ENCODE assay signal across 8 cellular contexts in the genomic region with DNA sequence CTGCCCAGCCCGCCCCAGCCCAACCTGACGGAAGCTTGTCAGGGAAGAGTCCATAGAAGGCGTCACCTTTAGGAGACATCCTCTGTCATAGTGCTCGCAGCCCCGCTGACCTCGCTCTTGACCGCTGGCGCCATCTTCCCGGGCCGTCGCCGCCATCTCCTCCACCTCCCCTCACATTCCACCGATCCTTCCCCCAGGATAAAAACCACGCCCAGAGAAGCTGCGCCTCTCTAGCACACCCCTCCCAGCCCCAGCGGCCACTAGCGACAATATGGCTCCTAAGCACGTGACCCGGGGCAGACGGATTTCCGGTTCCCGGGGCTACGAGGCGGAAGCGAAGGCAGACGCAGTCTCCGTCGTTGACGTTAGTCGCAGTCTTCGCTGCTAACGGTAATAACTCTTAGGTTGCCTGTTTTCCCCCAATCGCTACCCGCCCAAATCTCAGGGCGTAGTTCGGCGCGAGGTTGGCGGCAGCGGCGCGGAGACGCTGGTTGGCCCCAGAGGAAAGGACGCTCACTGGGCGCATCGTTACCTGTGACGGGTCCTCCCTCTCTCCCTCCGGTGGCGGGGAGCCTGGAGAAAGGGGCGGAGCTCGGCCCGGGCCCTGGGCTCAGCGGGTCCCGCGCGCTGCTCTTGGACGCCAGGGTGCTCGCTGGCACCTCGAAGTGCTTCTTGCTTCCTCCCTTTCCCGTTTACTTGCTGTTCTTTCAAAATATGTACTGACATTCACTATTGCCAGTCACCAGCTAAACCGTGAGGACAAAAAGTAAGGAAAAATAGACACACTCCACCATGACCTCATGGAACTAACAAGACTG. TPM values are rescaled to one million over a fixed set of nuclear protein-coding genes. Genes with fewer than 3 reads are reported as not detected.
DNase-seq lines count a peak whose midpoint lies in the region; ATAC-seq, FAIRE-seq and TF ChIP-seq lines count a peak whose summit lies in the region.

A gene (minus strand): TSS at position 273 of the 818 bp plus-strand sequence. CDS start 117 bp downstream, at position 156.
A gene with protein sequence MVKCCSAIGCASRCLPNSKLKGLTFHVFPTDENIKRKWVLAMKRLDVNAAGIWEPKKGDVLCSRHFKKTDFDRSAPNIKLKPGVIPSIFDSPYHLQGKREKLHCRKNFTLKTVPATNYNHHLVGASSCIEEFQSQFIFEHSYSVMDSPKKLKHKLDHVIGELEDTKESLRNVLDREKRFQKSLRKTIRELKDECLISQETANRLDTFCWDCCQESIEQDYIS (plus strand): TSS at position 343 of the 818 bp plus-strand sequence. CDS start 980 bp downstream, outside the sequence.

- H3K36me3 Mint-ChIP-seq in activated naive CD8-positive, alpha-beta T cell: peaks cover 15% of the 10 kb centered on the region

- H3K27me3 ChIP-seq in pancreas (no peaks in the 10 kb centered on the region), tibial artery (no peaks in the 10 kb centered on the region)

- peak; percentile 72 for FAIRE-seq in pancreas (lab: Jason Lieb, UNC)

- no peak for TF ChIP-seq CTCF in GM10266 (IDR thresholded peaks at IDR 0.05; ENCODE audit: control insufficient read depth, insufficient read depth, low read depth, missing control alignments)
- TF ChIP-seq CTCF in pancreas (IDR thresholded peaks at IDR 0.05): no peak
- TF ChIP-seq CTCF in tibial artery (IDR thresholded peaks at IDR 0.05): peak in 1 of 2 experiments; percentile 36

- DNase-seq in GM10266 (ENCODE audit: extremely low spot score): peak; percentile 70
- peak; percentile 92 for DNase-seq in NCI-H1105 (lab: John Stamatoyannopoulos, UW)
- peak; percentile 93 for DNase-seq in SKM-1 treated with dmso at 0.1 percent for 144 hours (lab: John Stamatoyannopoulos, UW; ENCODE audit: unreplicated experiment)
- peak; percentile 93 to 99 (median 97) for DNase-seq in head of caudate nucleus
- DNase-seq in pancreas: peak; percentile 91 to 98 (median 94)
- DNase-seq in tibial artery: peak; percentile 97

- H3K27ac Mint-ChIP-seq in activated naive CD8-positive, alpha-beta T cell: peak within 1 kb of the TSS; percentile 91

- H3K4me3 Mint-ChIP-seq in activated naive CD8-positive, alpha-beta T cell: no peak within 1 kb of the TSS

- H3K36me3 ChIP-seq in pancreas: no peaks in the 10 kb centered on the region
- H3K36me3 ChIP-seq in tibial artery: peaks cover 10 to 21% (median 11%) of the 10 kb centered on the region in 3 donors

- no peaks in the 10 kb centered on the region for H3K9me3 Mint-ChIP-seq in activated naive CD8-positive, alpha-beta T cell (ENCODE audit: low read depth)

- intact Hi-C loops in head of caudate nucleus (cut with DNase I) (no loop called here), pancreas (cut with DNase I) (no loop called here), tibial artery (cut with DNase I; ENCODE audit: low total_unique reads) (loop anchor here (2.0 kb wide), 1 partner anchor 580 kb away; no protein-coding TSS in a partner anchor)

- H3K27ac ChIP-seq in pancreas (peak within 1 kb of the TSS; percentile 81 to 98 (median 96)), tibial artery (peak within 1 kb of the TSS; percentile 91 to 98)

- H3K4me1 Mint-ChIP-seq in activated naive CD8-positive, alpha-beta T cell (ENCODE audit: low read depth): peaks cover 53% of the 10 kb centered on the region

- H3K4me1 ChIP-seq in pancreas (peaks cover 14 to 38% (median 31%) of the 10 kb centered on the region in 3 donors), tibial artery (peaks cover 0 to 54% (median 27%) of the 10 kb centered on the region in 4 donors)

- peak within 1 kb of the TSS; percentile 47 to 73 (median 70) for H3K4me3 ChIP-seq in pancreas
- H3K4me3 ChIP-seq in tibial artery: peak within 1 kb of the TSS; percentile 63 to 93

- 0% methylated on average over 54 to 61 of the region's 61 CpGs for WGBS in pancreas, 2 donors

- no peaks in the 10 kb centered on the region for H3K27me3 Mint-ChIP-seq in activated naive CD8-positive, alpha-beta T cell

- H3K9me3 ChIP-seq in pancreas (no peaks in the 10 kb centered on the region), tibial artery (no peaks in the 10 kb centered on the region)

- ATAC-seq in HG02623 (IDR thresholded peaks at IDR 0.05; ENCODE audit: unreplicated experiment) (peak; percentile 91), pancreas (peak; percentile 96 to 99 (median 98))

RNA-seq across cellular contexts. Expression of the first gene that starts in this region (rescaled TPM):
- total RNA-seq in pancreas: 10 to 100 TPM in 5 of 6 donors, 1 to 10 TPM in 1; 9.1 to 21.6 (median 16.3) TPM
- 10 to 100 TPM in 1 of 2 donors, 1 to 10 TPM in 1; 6.9 to 14.6 TPM for polyA plus RNA-seq in pancreas

RNA-seq across cellular contexts. Expression of the second gene that starts in this region (rescaled TPM):
- 10 to 100 TPM in 3 of 6 donors, 1 to 10 TPM in 3; 7.8 to 11.5 (median 9.3) TPM for total RNA-seq in pancreas
- 1 to 10 TPM; 3.6 to 5.2 TPM for polyA plus RNA-seq in pancreas

Comparison
In these comparisons a context has a peak if more than half of its experiments do, and no peak if none do; other contexts are left out.
1. Peak in every context shown above with its lines: DNase-seq, ATAC-seq, H3K4me3 ChIP-seq and H3K27ac ChIP-seq.